In genomic region chr2:151968770-151969169, GRCh38 we compare ENCODE assay signal across 34 cellular contexts.
"Had no signal": no experiment of that assay in that cellular context is flagged by ENCODE, and none has a peak within 500 bp of the region (broad histone marks: within the 10 kb centered on the region; RNA-seq: fewer than 3 reads in every experiment).

No MANE protein-coding gene starts in this region.

- H3K27ac ChIP-seq: adrenal gland, body of pancreas, brain microvascular endothelial cell, breast epithelium, VCaP had no signal

- H3K27me3 ChIP-seq: adrenal gland, body of pancreas, brain microvascular endothelial cell, breast epithelium had no signal

- FAIRE-seq: astrocyte, TTC549 had no signal

- DNase-seq: activated B cell treated with CpG ODN at 0.5 μM for 24 hours; activated CD4-positive, alpha-beta memory T cell treated with anti-CD3 and anti-CD28 coated beads for 36 hours; activated CD4-positive, alpha-beta T cell treated with anti-CD3 and anti-CD28 coated beads for 4 hours; activated CD4-positive, alpha-beta T cell treated with anti-CD3 and anti-CD28 coated beads, Interleukin-2, amount 10 ng/mL, durations not matched to agents 24 days and 14 days; activated CD4-positive, alpha-beta T cell treated with anti-CD3 and anti-CD28 coated beads, Interleukin-2, amount 50 U/mL, for 1 hour; activated CD4-positive, alpha-beta T cell treated with anti-CD3 and anti-CD28 coated beads, Interleukin-2, amount 50 U/mL, for 4 hours; activated CD4-positive, CD25-positive, alpha-beta regulatory T cell treated with anti-CD3 and anti-CD28 coated beads, Interleukin-2, amount 50 U/mL, for 72 hours; activated CD8-positive, alpha-beta memory T cell treated with anti-CD3 and anti-CD28 coated beads, Interleukin-2, amount 50 U/mL, for 4 hours; activated CD8-positive, alpha-beta T cell treated with anti-CD3 and anti-CD28 coated beads for 36 hours; activated effector memory CD4-positive, alpha-beta T cell treated with anti-CD3 and anti-CD28 coated beads, Interleukin-2, amount 50 U/mL, for 16 hours; activated gamma-delta T cell treated with Interleukin-2 at 50 U/mL for 16 hours; activated naive CD4-positive, alpha-beta T cell; activated naive CD4-positive, alpha-beta T cell treated with anti-CD3 and anti-CD28 coated beads for 36 hours; activated naive CD4-positive, alpha-beta T cell treated with anti-CD3 and anti-CD28 coated beads, Interleukin-2, amount 50 U/mL, for 16 hours; activated naive CD8-positive, alpha-beta T cell treated with anti-CD3 and anti-CD28 coated beads for 36 hours; activated T-cell treated with anti-CD3 and anti-CD28 coated beads for 4 hours; activated T-cell treated with anti-CD3 and anti-CD28 coated beads, Interleukin-2, amount 50 U/mL, for 1 hour; activated T-cell treated with anti-CD3 and anti-CD28 coated beads, Interleukin-2, amount 50 U/mL, for 4 hours; activated T-cell treated with anti-CD3 and anti-CD28 coated beads, Interleukin-2, amount 50 U/mL, for 72 hours; adrenal gland; amniotic stem cell; aorta; body of pancreas; brain microvascular endothelial cell; cerebellar nuclear complex; T-helper 1 cell; T-helper 2 cell; T-helper 9 cell had no signal

- ATAC-seq: activated CD8-positive, alpha-beta T cell treated with anti-CD3 and anti-CD28 coated beads for 36 hours; activated naive CD4-positive, alpha-beta T cell treated with anti-CD3 and anti-CD28 coated beads, Interleukin-2, amount 50 U/mL, for 72 hours; activated T-cell treated with anti-CD3 and anti-CD28 coated beads, Interleukin-2, amount 50 U/mL, for 4 hours; activated T-cell treated with anti-CD3 and anti-CD28 coated beads, Interleukin-2, amount 50 U/mL, for 72 hours; activated T-helper 17 cell treated with anti-CD3 and anti-CD28 coated beads, Interleukin-2, amount 50 U/mL, for 72 hours; body of pancreas had no signal

- H3K4me1 ChIP-seq: adrenal gland, body of pancreas had no signal

- H3K9me3 ChIP-seq: adrenal gland, body of pancreas, breast epithelium had no signal

- H3K36me3 ChIP-seq: adrenal gland, brain microvascular endothelial cell, breast epithelium had no signal

- H3K4me3 ChIP-seq: adrenal gland, body of pancreas, breast epithelium had no signal
